Comparison of ENCODE assay signal across 7 cellular contexts in the genomic region with DNA sequence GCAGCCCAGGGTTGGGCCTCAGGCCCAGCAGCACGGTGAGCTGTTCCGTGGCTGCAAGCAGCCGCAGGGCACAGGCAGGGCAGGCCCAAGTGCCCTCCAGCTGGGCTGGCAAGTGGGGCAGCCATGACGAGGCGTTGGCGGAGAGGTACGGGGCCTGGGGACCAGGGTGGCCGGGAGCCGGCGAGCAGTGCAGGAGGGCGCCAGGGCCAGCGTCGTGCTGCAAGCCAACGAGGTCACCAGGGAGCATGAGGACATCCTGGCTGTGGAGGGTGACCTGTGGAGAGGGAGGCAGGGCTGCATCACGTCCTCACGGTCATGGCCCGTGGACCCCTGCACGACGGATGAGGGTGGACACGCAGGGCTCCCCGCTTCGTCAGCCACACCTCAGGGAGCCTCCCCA. TPM values are rescaled to one million over a fixed set of nuclear protein-coding genes. Genes with fewer than 3 reads are reported as not detected.
DNase-seq lines count a peak whose midpoint lies in the region; ATAC-seq, FAIRE-seq and TF ChIP-seq lines count a peak whose summit lies in the region.
"Not testable (repeated sequence)": the region's sequence is repeated elsewhere in the genome, so short reads cannot be mapped to it uniquely, and the experiment has no call there.

No MANE protein-coding gene starts in this region.

- H3K27me3 ChIP-seq in K562 (ENCODE audit: control insufficient read depth in 2 of 2, insufficient read depth in 2 of 2, low read length in 2 of 2); heart right ventricle; sigmoid colon; suprapubic skin; upper lobe of right lung: not testable (repeated sequence)

- CTCF ChIA-PET in K562 (lab: Yijun Ruan, JAX; ENCODE audit: low intra/inter-chr PET ratio), result not testable (repeated sequence)

- WGBS in K562 (ENCODE audit: insufficient coverage, low coverage, missing lambda C conversion rate), result no CpG with 5 or more reads among the region's 22 CpGs
- 65 to 88% methylated on average over 3 to 5 of the region's 22 CpGs for WGBS in heart right ventricle, 2 donors
- 88 to 97% methylated on average over 4 to 10 of the region's 22 CpGs for WGBS in sigmoid colon, 2 donors
- WGBS in suprapubic skin, result no CpG with 5 or more reads among the region's 22 CpGs

- peak; percentile 2 for DNase-seq in activated CD8-positive, alpha-beta memory T cell treated with anti-CD3 and anti-CD28 coated beads, Interleukin-2, amount 50 U/mL, for 4 hours
- not testable (repeated sequence) for DNase-seq in K562 (ENCODE audit: extremely low read depth in 1 of 4, low spot score in 3 of 4)
- DNase-seq in heart right ventricle (peak; percentile 3 to 5), mucosa of descending colon (peak in 2 of 3 donors; percentile 5 to 6), sigmoid colon (peak; percentile 5), suprapubic skin (ENCODE audit: low spot score in 2 of 2) (peak; percentile 23 to 40), upper lobe of right lung (peak; percentile 5)

- not testable (repeated sequence) for H4K20me1 ChIP-seq in K562 (replicated peaks; ENCODE audit: control insufficient read depth, insufficient read depth, low read length)

- TF ChIP-seq CTCF in K562 (IDR thresholded peaks at IDR 0.05 in 2 of 3, conservative IDR thresholded peaks at IDR 0.05 in 1 of 3; ENCODE audit: insufficient read depth in 2 of 3, low read depth in 1 of 3, low read length in 3 of 3); heart right ventricle (IDR thresholded peaks at IDR 0.05); mucosa of descending colon (IDR thresholded peaks at IDR 0.05); sigmoid colon (IDR thresholded peaks at IDR 0.05); suprapubic skin (IDR thresholded peaks at IDR 0.05); upper lobe of right lung (IDR thresholded peaks at IDR 0.05): not testable (repeated sequence)

- not testable (repeated sequence) for H3K9ac ChIP-seq in K562 (ENCODE audit: insufficient read depth in 1 of 2, low read depth in 2 of 2, low read length in 2 of 2)

- not testable (repeated sequence) for H3K4me2 ChIP-seq in K562 (ENCODE audit: insufficient read depth, low read length)

- H3K9me1 ChIP-seq in K562 (ENCODE audit: control insufficient read depth, insufficient read depth, low read length), result not testable (repeated sequence)

- not testable (repeated sequence) for TF ChIP-seq POLR2A in K562 (conservative IDR thresholded peaks at IDR 0.05); sigmoid colon (IDR thresholded peaks at IDR 0.05); suprapubic skin (IDR thresholded peaks at IDR 0.05)

- not testable (repeated sequence) for TF ChIP-seq RAD21 in K562 (CRISPR knock-in tag; conservative IDR thresholded peaks at IDR 0.05 in 1 of 2, IDR thresholded peaks at IDR 0.05 in 1 of 2)

- FAIRE-seq in K562 (lab: Jason Lieb, UNC), result not testable (repeated sequence)

- not testable (repeated sequence) for H3K9me3 ChIP-seq in K562 (replicated peaks; ENCODE audit: control insufficient read depth, insufficient read depth, low read depth, low read length); heart right ventricle; mucosa of descending colon; sigmoid colon; suprapubic skin; upper lobe of right lung

- not testable (repeated sequence) for H3K36me3 ChIP-seq in K562 (ENCODE audit: control insufficient read depth, insufficient read depth, low read length); heart right ventricle; mucosa of descending colon (ENCODE audit: low read depth); sigmoid colon; suprapubic skin; upper lobe of right lung

- not testable (repeated sequence) for H3K79me2 ChIP-seq in K562 (ENCODE audit: control insufficient read depth, insufficient read depth, low read length)

- TF ChIP-seq EP300 in K562 (IDR thresholded peaks at IDR 0.05; ENCODE audit: low read length); sigmoid colon (IDR thresholded peaks at IDR 0.05); suprapubic skin (IDR thresholded peaks at IDR 0.05): not testable (repeated sequence)

- in situ Hi-C loops in K562 (cut with MboI), result not testable (repeated sequence)

- not testable (repeated sequence) for H3K4me1 ChIP-seq in K562 (replicated peaks in 1 of 2; ENCODE audit: control insufficient read depth in 2 of 2, insufficient read depth in 2 of 2, low read length in 2 of 2); heart right ventricle; mucosa of descending colon (ENCODE audit: low read depth); sigmoid colon; suprapubic skin; upper lobe of right lung

- ATAC-seq in K562, heart right ventricle, mucosa of descending colon, upper lobe of right lung: not testable (repeated sequence)

- POLR2A ChIA-PET in K562 (lab: Yijun Ruan, JAX), result not testable (repeated sequence)

- H3K4me3 ChIP-seq in K562, heart right ventricle, mucosa of descending colon, sigmoid colon, suprapubic skin, upper lobe of right lung: not testable (repeated sequence)

- intact Hi-C loops in K562 (cut with micrococcal nuclease); heart right ventricle (cut with DNase I); mucosa of descending colon (cut with DNase I, micrococcal nuclease); sigmoid colon (cut with DNase I); upper lobe of right lung (cut with DNase I): not testable (repeated sequence)

- BruUV-seq in K562 (replicated peaks; lab: Mats Ljungman, UMichigan), result TSS peak; percentile 43

- H2AFZ ChIP-seq in K562 (ENCODE audit: low read depth, low read length), result not testable (repeated sequence)

- not testable (repeated sequence) for H3K27ac ChIP-seq in K562 (ENCODE audit: extremely low read depth, low read depth, low read length); heart right ventricle; sigmoid colon; suprapubic skin; upper lobe of right lung

RNA-seq across cellular contexts. Expression of a gene that starts 11.2 kb away (rescaled TPM):
- total RNA-seq in K562 (2011; cell fraction: chromatin; rRNA removed; ENCODE audit: low replicate concordance), result 4.8 and 17.6 TPM in 2 replicates
- total RNA-seq in K562 (2011; cell fraction: nucleolus; rRNA removed), result 1.7 and 2.2 TPM in 2 replicates
- 1.2 TPM in 2 replicates for total RNA-seq in K562 (2011; cell fraction: nucleoplasm; rRNA removed)
- 1.8 and 4.8 TPM in 2 replicates for total RNA-seq in K562 (2014; rRNA removed)
- total RNA-seq in K562 (2014; rRNA removed; fragmentation: Illumina TruSeq; extraction: Trizol), result 11.0 and 11.2 TPM in 2 replicates
- 9.8 and 17.3 TPM in 2 replicates for total RNA-seq in K562 (2015; rRNA removed; fragmentation: Illumina TruSeq; extraction: Trizol)
- total RNA-seq in K562 (2021), result 10.9 and 12.1 TPM in 2 replicates
- 4.6 and 5.3 TPM in 2 replicates for polyA plus RNA-seq in K562 (2011; rRNA removed)
- polyA plus RNA-seq in K562 (2011; cell fraction: cytosol; rRNA removed), result 6.7 and 13.4 TPM in 2 replicates
- polyA plus RNA-seq in K562 (2011; cell fraction: nucleus; rRNA removed), result 3.1 and 19.7 TPM in 2 replicates
- 10.9 and 11.4 TPM in 2 replicates for polyA plus RNA-seq in K562 (2012)
- polyA plus RNA-seq in K562 (2014; fragmentation: Illumina TruSeq; extraction: Trizol), result 15.0 and 28.9 TPM in 2 replicates
- polyA plus RNA-seq in K562 (2014; fragmentation: Nextera tagmentation; extraction: Ambion mirVana), result 1 to 10 TPM; 2.9 to 3.0 TPM
- polyA plus RNA-seq in K562 (2014; rRNA removed), result 9.1 and 12.0 TPM in 2 replicates
- polyA minus RNA-seq in K562 (2011; rRNA and poly(A)+ RNA removed), result 0.60 TPM in 1 of 2 replicates, not detected in the other
- 1.3 TPM in 1 of 2 replicates, not detected in the other for polyA minus RNA-seq in K562 (2011; cell fraction: cytosol; rRNA and poly(A)+ RNA removed)
- 0.89 TPM in 1 of 2 replicates, not detected in the other for polyA minus RNA-seq in K562 (2011; cell fraction: nucleus; rRNA and poly(A)+ RNA removed)
- 10 to 100 TPM in 1 of 10 donors, under 1 TPM in 5, not detected in 4; 0.19 to 16.8 (median 0.20) TPM for total RNA-seq in heart right ventricle
- 10 to 100 TPM in 1 of 2 donors, under 1 TPM in 1; 0.03 to 10.8 TPM for polyA plus RNA-seq in heart right ventricle
- total RNA-seq in mucosa of descending colon, result 1 to 10 TPM in 1 of 3 donors, under 1 TPM in 1, not detected in 1; 0.67 to 1.2 TPM
- 10 to 100 TPM in 2 of 4 donors, 1 to 10 TPM in 1, not detected in 1; 5.4 to 87.8 (median 72.4) TPM for total RNA-seq in sigmoid colon
- polyA plus RNA-seq in sigmoid colon, result 10 to 100 TPM in 1 of 3 donors, 1 to 10 TPM in 2; 4.0 to 13.8 (median 7.6) TPM
- 10 to 100 TPM in 1 of 4 donors, 1 to 10 TPM in 2, not detected in 1; 1.6 to 20.2 (median 8.1) TPM for total RNA-seq in suprapubic skin
- total RNA-seq in upper lobe of right lung, result 0.67 TPM
